In the genomic region with DNA sequence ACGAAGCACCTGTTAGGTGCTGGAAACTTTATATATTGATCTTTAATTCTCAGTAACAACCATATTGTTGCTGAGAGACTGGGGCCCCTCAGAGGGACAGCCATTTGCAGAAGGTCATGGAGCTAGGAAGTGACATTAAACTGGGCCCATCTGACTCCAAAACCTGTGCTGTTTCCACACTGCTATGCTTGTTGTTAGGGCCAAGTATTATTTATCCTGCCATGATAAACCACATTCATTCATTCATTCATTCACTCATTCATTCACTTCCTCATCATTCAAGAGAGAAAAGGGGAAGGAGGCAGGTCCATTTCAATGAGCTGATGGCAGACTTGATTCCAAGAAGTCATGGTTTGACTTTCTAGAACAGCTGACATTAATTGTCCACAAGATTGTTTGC, we compare ENCODE assay signal across 8 cellular contexts.
"Had no signal": no experiment of that assay in that cellular context is flagged by ENCODE, and none has a peak within 500 bp of the region (broad histone marks: within the 10 kb centered on the region; RNA-seq: fewer than 3 reads in every experiment).

No MANE protein-coding gene starts in this region.

- DNase-seq: H9, HCEC 1CT, IMR-90, KBM-7 had no signal

- H3K9me3 Mint-ChIP-seq: GM23338, H9 had no signal

- H3K4me3 ChIP-seq: GM23338 had no signal

- H3K4me2 ChIP-seq: GM23338 had no signal

- H3K27ac Mint-ChIP-seq: GM23338, H9 had no signal

- ATAC-seq: GM23338 had no signal

- FAIRE-seq: H1, H54, HTR-8/SVneo had no signal

- H3K4me3 Mint-ChIP-seq: GM23338, H9 had no signal
